Comparison of ENCODE assay signal across 1 cellular context in genomic region chr3:179166561-179167201, GRCh38.
TF ChIP-seq lines count a peak whose summit lies in the region.

No MANE protein-coding gene starts in this region.

TF ChIP-seq in SK-N-SH, 30 proteins besides CTCF, POLR2A, EP300 and RAD21 (continued from another document):
- TF ChIP-seq, protein P1, sequence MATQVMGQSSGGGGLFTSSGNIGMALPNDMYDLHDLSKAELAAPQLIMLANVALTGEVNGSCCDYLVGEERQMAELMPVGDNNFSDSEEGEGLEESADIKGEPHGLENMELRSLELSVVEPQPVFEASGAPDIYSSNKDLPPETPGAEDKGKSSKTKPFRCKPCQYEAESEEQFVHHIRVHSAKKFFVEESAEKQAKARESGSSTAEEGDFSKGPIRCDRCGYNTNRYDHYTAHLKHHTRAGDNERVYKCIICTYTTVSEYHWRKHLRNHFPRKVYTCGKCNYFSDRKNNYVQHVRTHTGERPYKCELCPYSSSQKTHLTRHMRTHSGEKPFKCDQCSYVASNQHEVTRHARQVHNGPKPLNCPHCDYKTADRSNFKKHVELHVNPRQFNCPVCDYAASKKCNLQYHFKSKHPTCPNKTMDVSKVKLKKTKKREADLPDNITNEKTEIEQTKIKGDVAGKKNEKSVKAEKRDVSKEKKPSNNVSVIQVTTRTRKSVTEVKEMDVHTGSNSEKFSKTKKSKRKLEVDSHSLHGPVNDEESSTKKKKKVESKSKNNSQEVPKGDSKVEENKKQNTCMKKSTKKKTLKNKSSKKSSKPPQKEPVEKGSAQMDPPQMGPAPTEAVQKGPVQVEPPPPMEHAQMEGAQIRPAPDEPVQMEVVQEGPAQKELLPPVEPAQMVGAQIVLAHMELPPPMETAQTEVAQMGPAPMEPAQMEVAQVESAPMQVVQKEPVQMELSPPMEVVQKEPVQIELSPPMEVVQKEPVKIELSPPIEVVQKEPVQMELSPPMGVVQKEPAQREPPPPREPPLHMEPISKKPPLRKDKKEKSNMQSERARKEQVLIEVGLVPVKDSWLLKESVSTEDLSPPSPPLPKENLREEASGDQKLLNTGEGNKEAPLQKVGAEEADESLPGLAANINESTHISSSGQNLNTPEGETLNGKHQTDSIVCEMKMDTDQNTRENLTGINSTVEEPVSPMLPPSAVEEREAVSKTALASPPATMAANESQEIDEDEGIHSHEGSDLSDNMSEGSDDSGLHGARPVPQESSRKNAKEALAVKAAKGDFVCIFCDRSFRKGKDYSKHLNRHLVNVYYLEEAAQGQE (IDR thresholded peaks at IDR 0.05; ENCODE audit: low read depth, low read length) = no peak
- TF ChIP-seq, protein P2, sequence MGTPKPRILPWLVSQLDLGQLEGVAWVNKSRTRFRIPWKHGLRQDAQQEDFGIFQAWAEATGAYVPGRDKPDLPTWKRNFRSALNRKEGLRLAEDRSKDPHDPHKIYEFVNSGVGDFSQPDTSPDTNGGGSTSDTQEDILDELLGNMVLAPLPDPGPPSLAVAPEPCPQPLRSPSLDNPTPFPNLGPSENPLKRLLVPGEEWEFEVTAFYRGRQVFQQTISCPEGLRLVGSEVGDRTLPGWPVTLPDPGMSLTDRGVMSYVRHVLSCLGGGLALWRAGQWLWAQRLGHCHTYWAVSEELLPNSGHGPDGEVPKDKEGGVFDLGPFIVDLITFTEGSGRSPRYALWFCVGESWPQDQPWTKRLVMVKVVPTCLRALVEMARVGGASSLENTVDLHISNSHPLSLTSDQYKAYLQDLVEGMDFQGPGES (IDR thresholded peaks at IDR 0.05; ENCODE audit: low read depth, low read length) = no peak
- no peak for TF ChIP-seq ZBTB33 (IDR thresholded peaks at IDR 0.05; ENCODE audit: borderline replicate concordance, low read depth)
